1 cellular context compared by ENCODE assay signal in the genomic region with DNA sequence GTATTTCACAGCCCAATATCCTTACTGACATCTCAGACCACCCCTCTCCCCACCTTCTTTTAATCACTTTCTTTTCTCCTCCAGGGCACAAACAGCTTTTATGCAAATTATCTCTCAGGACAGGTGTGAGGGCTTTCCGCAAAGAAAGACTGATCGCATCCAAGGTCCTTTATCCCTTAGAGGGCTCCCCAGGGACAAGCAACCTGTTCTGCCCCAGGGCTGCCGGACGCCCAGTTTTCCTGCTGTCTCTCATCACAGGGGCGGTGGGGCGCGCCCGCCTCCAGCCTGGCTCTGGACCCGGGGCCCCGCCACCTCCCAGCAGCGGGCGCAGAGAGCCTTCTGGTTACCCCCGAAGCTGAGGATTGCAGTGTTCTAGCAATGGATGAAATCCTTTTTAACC.
TF ChIP-seq lines count a peak whose summit lies in the region.

No MANE protein-coding gene starts in this region.

TF ChIP-seq in HCT116, 20 proteins besides CTCF, POLR2A, EP300 and RAD21 (continued from another document):
- TF ChIP-seq CEBPB (IDR thresholded peaks at IDR 0.05; ENCODE audit: low read depth) (no peak), ELF1 (IDR thresholded peaks at IDR 0.05; ENCODE audit: borderline replicate concordance, low read depth) (no peak), YY1 (IDR thresholded peaks at IDR 0.05; ENCODE audit: extremely low read depth, insufficient replicate concordance, low read depth, low read length) (no peak), JUND (IDR thresholded peaks at IDR 0.05) (no peak), EGR1 (IDR thresholded peaks at IDR 0.05; ENCODE audit: low read depth) (no peak), EZH2phosphoT487 (IDR thresholded peaks at IDR 0.05; ENCODE audit: borderline replicate concordance) (no peak), FOSL1 (IDR thresholded peaks at IDR 0.05; ENCODE audit: low read depth) (no peak), SIN3A (IDR thresholded peaks at IDR 0.05; ENCODE audit: low read depth) (no peak), ZNF274 (IDR thresholded peaks at IDR 0.05; ENCODE audit: low read depth, low read length) (no peak), ZBTB33 (IDR thresholded peaks at IDR 0.05; ENCODE audit: extremely low read depth, insufficient replicate concordance, low read length) (no peak), POLR2AphosphoS5 (IDR thresholded peaks at IDR 0.05; ENCODE audit: low read depth, low read length) (no peak)
- TF ChIP-seq, protein P1, sequence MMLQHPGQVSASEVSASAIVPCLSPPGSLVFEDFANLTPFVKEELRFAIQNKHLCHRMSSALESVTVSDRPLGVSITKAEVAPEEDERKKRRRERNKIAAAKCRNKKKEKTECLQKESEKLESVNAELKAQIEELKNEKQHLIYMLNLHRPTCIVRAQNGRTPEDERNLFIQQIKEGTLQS (IDR thresholded peaks at IDR 0.05), result no peak
